26 cellular contexts compared by ENCODE assay signal in genomic region chr15:24078310-24079029, GRCh38.
A peak's percentile ranks its signal among the peaks of the same experiment; 100 is the strongest.
DNase-seq lines count a peak whose midpoint lies in the region; ATAC-seq and TF ChIP-seq lines count a peak whose summit lies in the region.
"Had no signal": no experiment of that assay in that cellular context is flagged by ENCODE, and none has a peak within 500 bp of the region (broad histone marks: within the 10 kb centered on the region; RNA-seq: fewer than 3 reads in every experiment).

No MANE protein-coding gene starts in this region.

- ATAC-seq in upper lobe of right lung = peak; percentile 30
- no peak for ATAC-seq in HG03159 (IDR thresholded peaks at IDR 0.05; ENCODE audit: unreplicated experiment)
- ATAC-seq: A549; CD8-positive, alpha-beta T cell had no signal

- no peak for DNase-seq in upper lobe of right lung
- DNase-seq: 8988T; ACHN; AML-193; BE2C; Caco-2; Calu3; CD4-positive, alpha-beta memory T cell; CD4-positive, alpha-beta T cell; CD4-positive, CD25-positive, alpha-beta regulatory T cell; CD8-positive, alpha-beta memory T cell; CD8-positive, alpha-beta T cell; COR-L47; DMS 273 treated with DMSO at 0.1 percent for 48 hours; DMS153; DMS53; DMS79; DMS79 treated with DMSO at 0.1 percent for 48 hours; DND-41; EL had no signal

- no peak overlapping the region for H3K27ac ChIP-seq in upper lobe of right lung
- H3K27ac ChIP-seq: 22Rv1; A549; BLaER1; BLaER1 treated with 17β-estradiol and CSF1 and Interleukin-3, amounts not matched to agents 10 nM and 100 nM; C4-2B had no signal

- H3K9me3 ChIP-seq in upper lobe of right lung = no peaks in the 10 kb centered on the region
- H3K9me3 ChIP-seq: BE2C had no signal

- intact Hi-C loops in upper lobe of right lung (cut with DNase I) = no loop called here

- H3K4me3 ChIP-seq in upper lobe of right lung = no peak overlapping the region
- H3K4me3 ChIP-seq: A549, BLaER1 had no signal

- TF ChIP-seq CTCF in upper lobe of right lung (IDR thresholded peaks at IDR 0.05) = no peak

- no peaks in the 10 kb centered on the region for H3K4me1 ChIP-seq in upper lobe of right lung
- H3K4me1 ChIP-seq: A549, BE2C, BLaER1, Caco-2 had no signal

- no peaks in the 10 kb centered on the region for H3K36me3 ChIP-seq in upper lobe of right lung
- H3K36me3 ChIP-seq: BE2C; BLaER1; BLaER1 treated with 17β-estradiol and CSF1 and Interleukin-3, amounts not matched to agents 10 nM and 100 nM had no signal

- no peaks in the 10 kb centered on the region for H3K27me3 ChIP-seq in upper lobe of right lung
- H3K27me3 ChIP-seq: BE2C; BLaER1; BLaER1 treated with 17β-estradiol and CSF1 and Interleukin-3, amounts not matched to agents 10 nM and 100 nM had no signal
